13 cellular contexts compared by ENCODE assay signal in genomic region chr1:114468710-114469468, GRCh38. TPM values are rescaled to one million over a fixed set of nuclear protein-coding genes. Genes with fewer than 3 reads are reported as not detected.
DNase-seq lines count a peak whose midpoint lies in the region; ATAC-seq lines count a peak whose summit lies in the region.
"Had no signal": no experiment of that assay in that cellular context is flagged by ENCODE, and none has a peak within 500 bp of the region (broad histone marks: within the 10 kb centered on the region; RNA-seq: fewer than 3 reads in every experiment).

No MANE protein-coding gene starts in this region.

- H3K27ac ChIP-seq in CD4-positive, CD25-positive, alpha-beta regulatory T cell (ENCODE audit: insufficient read depth, low read length, poor library complexity, severe bottlenecking) = no peak overlapping the region
- H3K27ac ChIP-seq: C4-2B, HL-60, thoracic aorta had no signal

- peaks cover 35 to 74% (median 54%) of the 10 kb centered on the region in 4 donors for H3K4me1 Mint-ChIP-seq in CD4-positive, CD25-positive, alpha-beta regulatory T cell
- peaks cover 41% of the 10 kb centered on the region for H3K4me1 Mint-ChIP-seq in activated T-helper 2 cell treated with anti-CD3 and anti-CD28 coated beads, Interferon-gamma antibody, Interleukin-2, Interleukin-4, amounts not matched to agents 10 μg/mL and 5 μg/mL and 100 μg/mL, durations not matched to agents 14 hours and 24 hours and 36 hours (ENCODE audit: low read depth)
- H3K4me1 Mint-ChIP-seq in immature natural killer cell = peaks cover 64 to 94% of the 10 kb centered on the region in 2 donors

- H3K36me3 Mint-ChIP-seq in CD4-positive, CD25-positive, alpha-beta regulatory T cell = peaks cover 16% of the 10 kb centered on the region
- H3K36me3 Mint-ChIP-seq in activated T-helper 2 cell treated with anti-CD3 and anti-CD28 coated beads, Interferon-gamma antibody, Interleukin-2, Interleukin-4, amounts not matched to agents 10 μg/mL and 5 μg/mL and 100 μg/mL, durations not matched to agents 14 hours and 24 hours and 36 hours (ENCODE audit: low read depth) = peaks cover 29% of the 10 kb centered on the region
- H3K36me3 Mint-ChIP-seq in immature natural killer cell = peaks cover 4 to 5% (median 4%) of the 10 kb centered on the region in 3 donors

- H3K27me3 ChIP-seq in CD4-positive, CD25-positive, alpha-beta regulatory T cell (ENCODE audit: control insufficient read depth, insufficient read depth, low read length) = no peaks in the 10 kb centered on the region

- peak overlapping the region; percentile 24 to 78 (median 68) for H3K4me3 Mint-ChIP-seq in CD4-positive, CD25-positive, alpha-beta regulatory T cell
- no peak overlapping the region for H3K4me3 Mint-ChIP-seq in activated T-helper 2 cell treated with anti-CD3 and anti-CD28 coated beads, Interferon-gamma antibody, Interleukin-2, Interleukin-4, amounts not matched to agents 10 μg/mL and 5 μg/mL and 100 μg/mL, durations not matched to agents 14 hours and 24 hours and 36 hours (ENCODE audit: low read depth)
- peak overlapping the region in 2 of 5 donors; percentile 38 to 60 for H3K4me3 Mint-ChIP-seq in immature natural killer cell

- H3K27me3 Mint-ChIP-seq in CD4-positive, CD25-positive, alpha-beta regulatory T cell = no peaks in the 10 kb centered on the region
- H3K27me3 Mint-ChIP-seq in activated T-helper 2 cell treated with anti-CD3 and anti-CD28 coated beads, Interferon-gamma antibody, Interleukin-2, Interleukin-4, amounts not matched to agents 10 μg/mL and 5 μg/mL and 100 μg/mL, durations not matched to agents 14 hours and 24 hours and 36 hours (ENCODE audit: low read depth) = no peaks in the 10 kb centered on the region
- no peaks in the 10 kb centered on the region for H3K27me3 Mint-ChIP-seq in immature natural killer cell (ENCODE audit: low read depth in 3 of 3)

- no peak for DNase-seq in CD4-positive, CD25-positive, alpha-beta regulatory T cell
- DNase-seq in HCEC 1CT (peak; percentile 44), immature natural killer cell (no peak), NCI-H446 treated with DMSO at 0.1 percent for 48 hours (lab: John Stamatoyannopoulos, UW) (no peak), NCI-H2029 treated with DMSO at 0.1 percent for 48 hours (lab: John Stamatoyannopoulos, UW) (no peak)
- no peak for DNase-seq in activated T-helper 2 cell treated with anti-CD3 and anti-CD28 coated beads, Interferon-gamma antibody, Interleukin-2, Interleukin-4, amounts not matched to agents 10 μg/mL and 5 μg/mL and 100 μg/mL, durations not matched to agents 14 hours and 24 hours and 36 hours (ENCODE audit: low spot score)
- DNase-seq in activated effector memory CD4-positive, alpha-beta T cell treated with Interleukin-2 at 50 U/mL for 16 hours = no peak
- DNase-seq: activated CD8-positive, alpha-beta memory T cell treated with anti-CD3 and anti-CD28 coated beads for 24 hours; NCI-H1105 treated with DMSO at 0.1 percent for 48 hours had no signal

- H3K4me1 ChIP-seq in CD4-positive, CD25-positive, alpha-beta regulatory T cell (ENCODE audit: control insufficient read depth, insufficient read depth, low read length, poor library complexity, severe bottlenecking) = peaks cover 30% of the 10 kb centered on the region

- H3K4me3 ChIP-seq in CD4-positive, CD25-positive, alpha-beta regulatory T cell (ENCODE audit: low read depth, low read length) = no peak overlapping the region
- H3K4me3 ChIP-seq: thoracic aorta had no signal

- H3K9me3 ChIP-seq in CD4-positive, CD25-positive, alpha-beta regulatory T cell (ENCODE audit: control insufficient read depth in 2 of 2, low read length in 2 of 2) = no peaks in the 10 kb centered on the region
- H3K9me3 ChIP-seq: thoracic aorta had no signal

- H3K36me3 ChIP-seq in CD4-positive, CD25-positive, alpha-beta regulatory T cell (ENCODE audit: control insufficient read depth, insufficient read depth, low read length) = peaks cover 6% of the 10 kb centered on the region
- H3K36me3 ChIP-seq: thoracic aorta had no signal

- peak overlapping the region in 2 of 3 donors; percentile 64 to 85 for H3K27ac Mint-ChIP-seq in CD4-positive, CD25-positive, alpha-beta regulatory T cell
- peak overlapping the region; percentile 69 for H3K27ac Mint-ChIP-seq in activated T-helper 2 cell treated with anti-CD3 and anti-CD28 coated beads, Interferon-gamma antibody, Interleukin-2, Interleukin-4, amounts not matched to agents 10 μg/mL and 5 μg/mL and 100 μg/mL, durations not matched to agents 14 hours and 24 hours and 36 hours
- peak overlapping the region; percentile 44 to 89 (median 79) for H3K27ac Mint-ChIP-seq in immature natural killer cell

- intact Hi-C loops in activated T-helper 2 cell treated with anti-CD3 and anti-CD28 coated beads, Interferon-gamma antibody, Interleukin-2, Interleukin-4, amounts not matched to agents 10 μg/mL and 5 μg/mL and 100 μg/mL, durations not matched to agents 14 hours and 24 hours and 36 hours (cut with micrococcal nuclease) = loop anchor here (5.0 kb wide), 1 partner anchor 43 kb away; the partner anchor contains the start of gene TRIM33

- H3K9me3 Mint-ChIP-seq in CD4-positive, CD25-positive, alpha-beta regulatory T cell = peaks cover 0 to 5% (median 0%) of the 10 kb centered on the region in 7 donors
- peaks cover 3% of the 10 kb centered on the region for H3K9me3 Mint-ChIP-seq in activated T-helper 2 cell treated with anti-CD3 and anti-CD28 coated beads, Interferon-gamma antibody, Interleukin-2, Interleukin-4, amounts not matched to agents 10 μg/mL and 5 μg/mL and 100 μg/mL, durations not matched to agents 14 hours and 24 hours and 36 hours
- no peaks in the 10 kb centered on the region for H3K9me3 Mint-ChIP-seq in immature natural killer cell

- no peak for ATAC-seq in CD4-positive, CD25-positive, alpha-beta regulatory T cell (ENCODE audit: low read depth in 2 of 2)
- ATAC-seq in GM21423 (IDR thresholded peaks at IDR 0.05; ENCODE audit: unreplicated experiment) = no peak

RNA-seq across cellular contexts. Expression of gene TRIM33, which starts 42.1 kb away (rescaled TPM):
- 56.6 TPM for total RNA-seq in CD4-positive, CD25-positive, alpha-beta regulatory T cell
- 10 to 100 TPM; 27.7 to 34.7 (median 30.7) TPM for polyA plus RNA-seq in CD4-positive, CD25-positive, alpha-beta regulatory T cell
- total RNA-seq in activated T-helper 2 cell treated with anti-CD3 and anti-CD28 coated beads, Interferon-gamma antibody, Interleukin-2, Interleukin-4, amounts not matched to agents 10 μg/mL and 5 μg/mL and 100 μg/mL, durations not matched to agents 14 hours and 24 hours and 36 hours = 41.5 and 44.7 TPM in 2 replicates
- 10 to 100 TPM; 17.3 to 43.3 (median 28.0) TPM for polyA plus RNA-seq in immature natural killer cell
